2 cellular contexts compared by ENCODE assay signal in genomic region chr2:10780821-10781220, GRCh38.
TF ChIP-seq lines count a peak whose summit lies in the region.

No MANE protein-coding gene starts in this region.

TF ChIP-seq in K562, 482 proteins besides CTCF, POLR2A, EP300 and RAD21:
- 0 out of 2 replicates have a peak, but pooled peaks have one; percentile 4 for TF ChIP-seq POLR2G (IDR thresholded peaks at IDR 0.05; ENCODE audit: low read depth, low read length)

TF ChIP-seq in HepG2, 621 proteins besides CTCF, POLR2A, EP300 and RAD21:
- TF ChIP-seq ZNF687 (CRISPR knock-in tag; IDR thresholded peaks at IDR 0.05) = 0 out of 2 replicates have a peak, but pooled peaks have one; percentile 2
